In the genomic region with DNA sequence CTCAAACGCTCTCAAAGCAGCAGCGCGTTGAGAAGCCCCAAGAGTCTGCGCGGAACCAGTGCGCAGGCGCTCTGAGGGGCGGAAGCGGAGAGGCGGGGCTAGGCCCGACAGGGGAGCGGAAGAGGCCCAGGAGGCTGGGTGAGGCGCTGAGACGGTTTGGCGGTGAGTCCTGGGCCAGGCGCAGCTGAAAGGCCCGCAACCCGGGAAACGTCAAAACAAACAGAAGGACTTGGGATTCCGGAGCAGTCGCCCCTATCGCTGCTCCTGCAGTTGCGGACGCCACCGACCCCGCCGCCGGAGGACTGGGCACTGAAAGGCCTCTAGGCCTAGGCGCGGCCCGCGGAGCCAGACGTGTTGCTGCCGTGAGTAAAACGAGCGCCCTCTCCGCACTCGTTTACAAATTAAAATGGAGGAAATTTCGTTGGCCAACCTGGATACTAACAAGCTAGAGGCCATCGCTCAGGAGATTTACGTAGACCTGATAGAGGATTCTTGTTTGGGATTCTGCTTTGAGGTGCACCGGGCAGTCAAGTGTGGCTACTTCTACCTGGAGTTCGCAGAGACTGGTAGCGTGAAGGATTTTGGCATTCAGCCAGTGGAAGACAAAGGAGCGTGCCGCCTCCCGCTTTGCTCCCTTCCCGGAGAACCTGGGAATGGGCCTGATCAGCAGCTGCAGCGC, we compare ENCODE assay signal across 8 cellular contexts. TPM values are rescaled to one million over a fixed set of nuclear protein-coding genes. Genes with fewer than 3 reads are reported as not detected.
DNase-seq lines count a peak whose midpoint lies in the region; ATAC-seq and TF ChIP-seq lines count a peak whose summit lies in the region.

A gene with protein sequence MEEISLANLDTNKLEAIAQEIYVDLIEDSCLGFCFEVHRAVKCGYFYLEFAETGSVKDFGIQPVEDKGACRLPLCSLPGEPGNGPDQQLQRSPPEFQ (plus strand): TSS at position 129 of the 679 bp plus-strand sequence. CDS start 278 bp downstream, at position 407.

- H4K20me1 ChIP-seq in osteoblast (ENCODE audit: insufficient read depth, low read length), result peaks cover 37% of the 10 kb centered on the region

- peak within 1 kb of the TSS; percentile 98 for H2AFZ ChIP-seq in osteoblast (ENCODE audit: low read length)

- peak within 1 kb of the TSS; percentile 99 for H3K27ac ChIP-seq in osteoblast (ENCODE audit: low read depth, low read length)
- H3K27ac ChIP-seq in thoracic aorta, result peak within 1 kb of the TSS; percentile 80 to 95

- POLR2A ChIA-PET in GM10248 (lab: Yijun Ruan, JAX), result no interaction called here

- H3K4me3 ChIP-seq in osteoblast (ENCODE audit: insufficient read depth, low read length), result peak within 1 kb of the TSS; percentile 99
- peak within 1 kb of the TSS; percentile 90 for H3K4me3 ChIP-seq in thoracic aorta

- H3K79me2 ChIP-seq in osteoblast (ENCODE audit: insufficient read depth, low read length), result peaks cover 52% of the 10 kb centered on the region

- TF ChIP-seq CTCF in GM10248 (IDR thresholded peaks at IDR 0.05; ENCODE audit: control extremely low read depth, extremely low read depth, low read depth, missing control alignments), result no peak
- TF ChIP-seq CTCF in osteoblast (IDR thresholded peaks at IDR 0.05; ENCODE audit: extremely low read depth, low read depth, low read length), result no peak
- no peak for TF ChIP-seq CTCF in thoracic aorta (IDR thresholded peaks at IDR 0.05)

- no peaks in the 10 kb centered on the region for H3K9me3 Mint-ChIP-seq in activated naive CD4-positive, alpha-beta T cell treated with anti-CD3 and anti-CD28 coated beads, Interleukin-2, amount 50 U/mL, for 72 hours

- H3K4me2 ChIP-seq in osteoblast (ENCODE audit: insufficient read depth, low read length), result peak within 1 kb of the TSS; percentile 95

- H3K36me3 ChIP-seq in osteoblast (ENCODE audit: insufficient read depth, low read length) (peaks cover 7% of the 10 kb centered on the region), thoracic aorta (no peaks in the 10 kb centered on the region)

- H3K27me3 ChIP-seq in osteoblast (ENCODE audit: insufficient read depth, low read length), result no peaks in the 10 kb centered on the region
- no peaks in the 10 kb centered on the region for H3K27me3 ChIP-seq in thoracic aorta (replicated peaks; ENCODE audit: insufficient read depth)

- CTCF ChIA-PET in GM10248 (lab: Yijun Ruan, JAX), result interaction anchor here (1.2 to 2.2 kb wide), 3 partner anchors 14 to 796 kb away, joined by 3 to 7 read pairs (median 3); a partner anchor contains a TSS

- H3K36me3 Mint-ChIP-seq in activated naive CD4-positive, alpha-beta T cell treated with anti-CD3 and anti-CD28 coated beads, Interleukin-2, amount 50 U/mL, for 72 hours, result peaks cover 38 to 50% of the 10 kb centered on the region in 2 donors

- peak; percentile 95 for DNase-seq in GM10248 (ENCODE audit: extremely low spot score)
- peak; percentile 85 for DNase-seq in NCI-H1092 (lab: John Stamatoyannopoulos, UW)
- peak; percentile 93 for DNase-seq in activated naive CD4-positive, alpha-beta T cell treated with anti-CD3 and anti-CD28 coated beads, Interleukin-2, amount 50 U/mL, for 72 hours (ENCODE audit: low spot score in 2 of 2)
- DNase-seq in glomerular visceral epithelial cell (ENCODE audit: extremely low spot score), result peak; percentile 96
- peak; percentile 96 for DNase-seq in osteoblast (ENCODE audit: insufficient read length, low spot score, missing footprints)
- peak; percentile 40 for DNase-seq in thoracic aorta (ENCODE audit: low spot score)

- H3K4me1 ChIP-seq in osteoblast (ENCODE audit: insufficient read depth, low read length), result peaks cover 31% of the 10 kb centered on the region
- H3K4me1 ChIP-seq in thoracic aorta (ENCODE audit: control insufficient read depth in 1 of 2, low read depth in 2 of 2), result peaks cover 26 to 33% of the 10 kb centered on the region in 2 donors

- H3K9me3 ChIP-seq in osteoblast (ENCODE audit: low read depth, low read length) (no peaks in the 10 kb centered on the region), thoracic aorta (no peaks in the 10 kb centered on the region)

- peak; percentile 97 for ATAC-seq in HG02588 (IDR thresholded peaks at IDR 0.05; ENCODE audit: unreplicated experiment)
- ATAC-seq in SK-N-SH treated with all-trans-retinoic acid at 6 μM for 48 hours, result peak; percentile 98
- ATAC-seq in activated naive CD4-positive, alpha-beta T cell treated with anti-CD3 and anti-CD28 coated beads, Interleukin-2, amount 50 U/mL, for 72 hours, result peak; percentile 97 to 99
- peak; percentile 94 for ATAC-seq in thoracic aorta (ENCODE audit: insufficient number of reproducible peaks, low FRiP score, low read depth)

- H3K27ac Mint-ChIP-seq in activated naive CD4-positive, alpha-beta T cell treated with anti-CD3 and anti-CD28 coated beads, Interleukin-2, amount 50 U/mL, for 72 hours, result peak within 1 kb of the TSS; percentile 100

TF ChIP-seq in SK-N-SH treated with all-trans-retinoic acid at 6 μM for 48 hours, 23 proteins besides CTCF, POLR2A, EP300 and RAD21:
- TF ChIP-seq GLIS3 (CRISPR knock-in tag; IDR thresholded peaks at IDR 0.05), result no peak
- TF ChIP-seq, protein P1, sequence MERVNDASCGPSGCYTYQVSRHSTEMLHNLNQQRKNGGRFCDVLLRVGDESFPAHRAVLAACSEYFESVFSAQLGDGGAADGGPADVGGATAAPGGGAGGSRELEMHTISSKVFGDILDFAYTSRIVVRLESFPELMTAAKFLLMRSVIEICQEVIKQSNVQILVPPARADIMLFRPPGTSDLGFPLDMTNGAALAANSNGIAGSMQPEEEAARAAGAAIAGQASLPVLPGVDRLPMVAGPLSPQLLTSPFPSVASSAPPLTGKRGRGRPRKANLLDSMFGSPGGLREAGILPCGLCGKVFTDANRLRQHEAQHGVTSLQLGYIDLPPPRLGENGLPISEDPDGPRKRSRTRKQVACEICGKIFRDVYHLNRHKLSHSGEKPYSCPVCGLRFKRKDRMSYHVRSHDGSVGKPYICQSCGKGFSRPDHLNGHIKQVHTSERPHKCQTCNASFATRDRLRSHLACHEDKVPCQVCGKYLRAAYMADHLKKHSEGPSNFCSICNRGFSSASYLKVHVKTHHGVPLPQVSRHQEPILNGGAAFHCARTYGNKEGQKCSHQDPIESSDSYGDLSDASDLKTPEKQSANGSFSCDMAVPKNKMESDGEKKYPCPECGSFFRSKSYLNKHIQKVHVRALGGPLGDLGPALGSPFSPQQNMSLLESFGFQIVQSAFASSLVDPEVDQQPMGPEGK (CRISPR knock-in tag; IDR thresholded peaks at IDR 0.05; ENCODE audit: borderline replicate concordance), result no peak
- TF ChIP-seq PPARA (CRISPR knock-in tag; IDR thresholded peaks at IDR 0.05; ENCODE audit: borderline replicate concordance), result no peak
- no peak for TF ChIP-seq ZNF70 (CRISPR knock-in tag; IDR thresholded peaks at IDR 0.05)
- TF ChIP-seq TOX (CRISPR knock-in tag; IDR thresholded peaks at IDR 0.05; ENCODE audit: borderline replicate concordance), result no peak

RNA-seq across cellular contexts. Expression of the gene that starts here (rescaled TPM):
- total RNA-seq in activated naive CD4-positive, alpha-beta T cell treated with anti-CD3 and anti-CD28 coated beads, Interleukin-2, amount 50 U/mL, for 72 hours, result 10 to 100 TPM; 16.6 to 22.9 TPM
- 23.6 and 24.6 TPM in 2 replicates for total RNA-seq in osteoblast
- total RNA-seq in thoracic aorta, result 10 to 100 TPM; 13.7 to 19.4 TPM

Comparison
In these comparisons a context has a peak if more than half of its experiments do, and no peak if none do; other contexts are left out.
1. Peak in every context shown above with its lines: DNase-seq, ATAC-seq, H3K4me3 ChIP-seq and H3K27ac ChIP-seq.
2. DNase-seq: peak in every context shown above with its lines; median percentile 96 in glomerular visceral epithelial cell; 96 in osteoblast; 95 in GM10248; 93 in activated naive CD4-positive, alpha-beta T cell treated with anti-CD3 and anti-CD28 coated beads, Interleukin-2, amount 50 U/mL, for 72 hours; 85 in NCI-H1092; 40 in thoracic aorta.